12 cellular contexts compared by ENCODE assay signal in genomic region chr6:85452441-85452881, GRCh38. TPM values are rescaled to one million over a fixed set of nuclear protein-coding genes. Genes with fewer than 3 reads are reported as not detected.
A peak's percentile ranks its signal among the peaks of the same experiment; 100 is the strongest.
DNase-seq lines count a peak whose midpoint lies in the region; ATAC-seq and TF ChIP-seq lines count a peak whose summit lies in the region.
"Had no signal": no experiment of that assay in that cellular context is flagged by ENCODE, and none has a peak within 500 bp of the region (broad histone marks: within the 10 kb centered on the region; RNA-seq: fewer than 3 reads in every experiment).

No MANE protein-coding gene starts in this region.

- H3K9me3 ChIP-seq in stomach smooth muscle (ENCODE audit: control insufficient read depth in 2 of 2, low read length in 2 of 2): no peaks in the 10 kb centered on the region

- ATAC-seq in activated CD4-positive, alpha-beta T cell treated with anti-CD3 and anti-CD28 coated beads for 36 hours: no peak
- ATAC-seq in HG03521 (IDR thresholded peaks at IDR 0.05; ENCODE audit: unreplicated experiment) (no peak), HG03280 (IDR thresholded peaks at IDR 0.05; ENCODE audit: unreplicated experiment) (no peak)

- CTCF ChIA-PET in activated CD4-positive, alpha-beta T cell treated with anti-CD3 and anti-CD28 coated beads for 36 hours (lab: Charles Lee): interaction anchor here (1.0 to 4.9 kb wide), 6 partner anchors 10 to 43 kb away, joined by 3 to 36 read pairs (median 6); no protein-coding TSS in a partner anchor

- intact Hi-C loops in activated CD4-positive, alpha-beta T cell treated with anti-CD3 and anti-CD28 coated beads for 36 hours (cut with DNase I, micrococcal nuclease): no loop called here
- intact Hi-C loops in activated T-helper 2 cell treated with anti-CD3 and anti-CD28 coated beads, Interferon-gamma antibody, Interleukin-2, Interleukin-4, amounts not matched to agents 10 μg/mL and 5 μg/mL and 100 μg/mL, durations not matched to agents 14 hours and 24 hours and 36 hours (cut with micrococcal nuclease): loop anchor here (5.0 kb wide), 1 partner anchor 140 kb away; the partner anchor contains the start of gene SNX14

- H3K27ac ChIP-seq in stomach smooth muscle (ENCODE audit: low read length): peak overlapping the region; percentile 37

- no peaks in the 10 kb centered on the region for H3K36me3 ChIP-seq in stomach smooth muscle (ENCODE audit: control insufficient read depth in 2 of 2, insufficient read depth in 2 of 2, low read length in 2 of 2)

- H3K4me1 ChIP-seq in stomach smooth muscle (ENCODE audit: control insufficient read depth, insufficient read depth, low read length): peaks cover 21% of the 10 kb centered on the region

- no peak overlapping the region for H3K9ac ChIP-seq in stomach smooth muscle (ENCODE audit: low read length in 2 of 2)

- TF ChIP-seq CTCF in foreskin fibroblast (IDR thresholded peaks at IDR 0.05; ENCODE audit: low read depth, low read length): no peak

- peaks cover 68% of the 10 kb centered on the region for H3K4me1 Mint-ChIP-seq in activated CD4-positive, alpha-beta T cell treated with anti-CD3 and anti-CD28 coated beads for 36 hours
- peaks cover 78% of the 10 kb centered on the region for H3K4me1 Mint-ChIP-seq in activated T-helper 2 cell treated with anti-CD3 and anti-CD28 coated beads, Interferon-gamma antibody, Interleukin-2, Interleukin-4, amounts not matched to agents 10 μg/mL and 5 μg/mL and 100 μg/mL, durations not matched to agents 14 hours and 24 hours and 36 hours (ENCODE audit: low read depth)

- POLR2A ChIA-PET in activated CD4-positive, alpha-beta T cell treated with anti-CD3 and anti-CD28 coated beads for 36 hours (lab: Charles Lee): no interaction called here

- H3K4me3 Mint-ChIP-seq in activated CD4-positive, alpha-beta T cell treated with anti-CD3 and anti-CD28 coated beads for 36 hours: peak overlapping the region; percentile 81
- peak overlapping the region; percentile 96 for H3K4me3 Mint-ChIP-seq in activated T-helper 2 cell treated with anti-CD3 and anti-CD28 coated beads, Interferon-gamma antibody, Interleukin-2, Interleukin-4, amounts not matched to agents 10 μg/mL and 5 μg/mL and 100 μg/mL, durations not matched to agents 14 hours and 24 hours and 36 hours (ENCODE audit: low read depth)

- peak overlapping the region; percentile 47 for H3K27ac Mint-ChIP-seq in activated CD4-positive, alpha-beta T cell treated with anti-CD3 and anti-CD28 coated beads for 36 hours
- H3K27ac Mint-ChIP-seq in activated T-helper 2 cell treated with anti-CD3 and anti-CD28 coated beads, Interferon-gamma antibody, Interleukin-2, Interleukin-4, amounts not matched to agents 10 μg/mL and 5 μg/mL and 100 μg/mL, durations not matched to agents 14 hours and 24 hours and 36 hours: no peak overlapping the region

- H3K36me3 Mint-ChIP-seq in activated CD4-positive, alpha-beta T cell treated with anti-CD3 and anti-CD28 coated beads for 36 hours (ENCODE audit: low read depth): peaks cover 4% of the 10 kb centered on the region
- peaks cover 36% of the 10 kb centered on the region for H3K36me3 Mint-ChIP-seq in activated T-helper 2 cell treated with anti-CD3 and anti-CD28 coated beads, Interferon-gamma antibody, Interleukin-2, Interleukin-4, amounts not matched to agents 10 μg/mL and 5 μg/mL and 100 μg/mL, durations not matched to agents 14 hours and 24 hours and 36 hours (ENCODE audit: low read depth)

- H3K27me3 ChIP-seq in stomach smooth muscle (ENCODE audit: control insufficient read depth in 1 of 2, insufficient read depth in 2 of 2, low read length in 2 of 2): no peaks in the 10 kb centered on the region

- no peaks in the 10 kb centered on the region for H3K9me3 Mint-ChIP-seq in activated CD4-positive, alpha-beta T cell treated with anti-CD3 and anti-CD28 coated beads for 36 hours (ENCODE audit: low read depth)
- H3K9me3 Mint-ChIP-seq in activated T-helper 2 cell treated with anti-CD3 and anti-CD28 coated beads, Interferon-gamma antibody, Interleukin-2, Interleukin-4, amounts not matched to agents 10 μg/mL and 5 μg/mL and 100 μg/mL, durations not matched to agents 14 hours and 24 hours and 36 hours: no peaks in the 10 kb centered on the region

- peak overlapping the region; percentile 72 to 95 for H3K4me3 ChIP-seq in foreskin fibroblast (ENCODE audit: low read depth in 1 of 2, low read length in 2 of 2)
- H3K4me3 ChIP-seq in stomach smooth muscle (ENCODE audit: low read length in 2 of 2): peak overlapping the region; percentile 88 to 95
- H3K4me3 ChIP-seq: lung had no signal

- no peak for DNase-seq in activated CD4-positive, alpha-beta T cell treated with anti-CD3 and anti-CD28 coated beads for 36 hours
- no peak for DNase-seq in activated CD4-positive, alpha-beta T cell treated with anti-CD3 and anti-CD28 coated beads, Interleukin-2, amount 50 U/mL, for 1 hour
- no peak for DNase-seq in activated T-helper 2 cell treated with anti-CD3 and anti-CD28 coated beads, Interferon-gamma antibody, Interleukin-2, Interleukin-4, amounts not matched to agents 10 μg/mL and 5 μg/mL and 100 μg/mL, durations not matched to agents 14 hours and 24 hours and 36 hours (ENCODE audit: low spot score)
- DNase-seq in foreskin fibroblast (peak; percentile 80 to 88), NCI-H187 (lab: John Stamatoyannopoulos, UW) (no peak)
- DNase-seq: activated CD8-positive, alpha-beta memory T cell treated with anti-CD3 and anti-CD28 coated beads for 24 hours; AML-193; NK-92 treated with Interleukin-12 subunit alpha and Interleukin-12 subunit beta, amount 100 ng/mL, for 24 hours had no signal

- peaks cover 54% of the 10 kb centered on the region for H3K27me3 Mint-ChIP-seq in activated CD4-positive, alpha-beta T cell treated with anti-CD3 and anti-CD28 coated beads for 36 hours
- peaks cover 15% of the 10 kb centered on the region for H3K27me3 Mint-ChIP-seq in activated T-helper 2 cell treated with anti-CD3 and anti-CD28 coated beads, Interferon-gamma antibody, Interleukin-2, Interleukin-4, amounts not matched to agents 10 μg/mL and 5 μg/mL and 100 μg/mL, durations not matched to agents 14 hours and 24 hours and 36 hours (ENCODE audit: low read depth)

RNA-seq across cellular contexts. Expression of gene NT5E, which starts 2.6 kb away (rescaled TPM):
- 1 to 10 TPM; 3.8 to 4.9 TPM for total RNA-seq in activated CD4-positive, alpha-beta T cell treated with anti-CD3 and anti-CD28 coated beads for 36 hours
- total RNA-seq in activated T-helper 2 cell treated with anti-CD3 and anti-CD28 coated beads, Interferon-gamma antibody, Interleukin-2, Interleukin-4, amounts not matched to agents 10 μg/mL and 5 μg/mL and 100 μg/mL, durations not matched to agents 14 hours and 24 hours and 36 hours: 15.4 and 16.4 TPM in 2 replicates

Comparison
In these comparisons a context has a peak if more than half of its experiments do, and no peak if none do; other contexts are left out.
1. DNase-seq: peak in foreskin fibroblast (2 of 2); none in activated CD4-positive, alpha-beta T cell treated with anti-CD3 and anti-CD28 coated beads for 36 hours (single experiment), activated CD4-positive, alpha-beta T cell treated with anti-CD3 and anti-CD28 coated beads, Interleukin-2, amount 50 U/mL, for 1 hour (single experiment), activated T-helper 2 cell treated with anti-CD3 and anti-CD28 coated beads, Interferon-gamma antibody, Interleukin-2, Interleukin-4, amounts not matched to agents 10 μg/mL and 5 μg/mL and 100 μg/mL, durations not matched to agents 14 hours and 24 hours and 36 hours (single experiment) and NCI-H187 (0 of 2).